In genomic region chr7:134334408-134334807, GRCh38 we compare ENCODE assay signal across 22 cellular contexts. TPM values are rescaled to one million over a fixed set of nuclear protein-coding genes. Genes with fewer than 3 reads are reported as not detected.
DNase-seq lines count a peak whose midpoint lies in the region; ATAC-seq lines count a peak whose summit lies in the region.
"Had no signal": no experiment of that assay in that cellular context is flagged by ENCODE, and none has a peak within 500 bp of the region (broad histone marks: within the 10 kb centered on the region; RNA-seq: fewer than 3 reads in every experiment).

No MANE protein-coding gene starts in this region.

- intact Hi-C loops in posterior vena cava (cut with DNase I), result no loop called here

- no peak for DNase-seq in activated T-cell treated with anti-CD3 and anti-CD28 coated beads, Interleukin-2, amount 50 U/mL, for 72 hours
- no peak for DNase-seq in activated T-cell treated with anti-CD3 and anti-CD28 coated beads, Interleukin-2, amount 50 U/mL, for 24 hours
- no peak for DNase-seq in stimulated activated naive CD8-positive, alpha-beta T cell treated with anti-CD3 and anti-CD28 coated beads, Interleukin-15, Interleukin-2, amounts not matched to agents 100 U/mL and 50 U/mL, for 24 hours
- DNase-seq in stimulated activated naive CD8-positive, alpha-beta T cell treated with anti-CD3 and anti-CD28 coated beads, Interleukin-15, amount 100 ng/mL, for 72 hours, result no peak
- DNase-seq in posterior vena cava (ENCODE audit: low spot score), result no peak
- DNase-seq: 8988T; ACHN; BE2C; C1 segment of cervical spinal cord; CD4-positive, alpha-beta memory T cell; CD4-positive, CD25-positive, alpha-beta regulatory T cell; CD8-positive, alpha-beta memory T cell; COR-L47; DMS 273 treated with DMSO at 0.1 percent for 48 hours; DMS153; DMS53; DMS79; DND-41; EL; GDM1 had no signal

- H3K4me3 Mint-ChIP-seq in activated T-cell treated with anti-CD3 and anti-CD28 coated beads, Interleukin-2, amount 50 U/mL, for 72 hours, result no peak overlapping the region
- H3K4me3 Mint-ChIP-seq in activated T-cell treated with anti-CD3 and anti-CD28 coated beads, Interleukin-2, amount 50 U/mL, for 24 hours, result no peak overlapping the region
- no peak overlapping the region for H3K4me3 Mint-ChIP-seq in stimulated activated naive CD8-positive, alpha-beta T cell treated with anti-CD3 and anti-CD28 coated beads, Interleukin-15, amount 100 ng/mL, for 72 hours
- H3K4me3 Mint-ChIP-seq: CD14-positive monocyte; CD4-positive, alpha-beta memory T cell; CD4-positive, CD25-positive, alpha-beta regulatory T cell; CD8-positive, alpha-beta memory T cell had no signal

- no peaks in the 10 kb centered on the region for H3K36me3 Mint-ChIP-seq in activated T-cell treated with anti-CD3 and anti-CD28 coated beads, Interleukin-2, amount 50 U/mL, for 72 hours (ENCODE audit: insufficient read depth in 2 of 2)
- no peaks in the 10 kb centered on the region for H3K36me3 Mint-ChIP-seq in activated T-cell treated with anti-CD3 and anti-CD28 coated beads, Interleukin-2, amount 50 U/mL, for 24 hours (ENCODE audit: low read depth)
- H3K36me3 Mint-ChIP-seq: CD14-positive monocyte; CD4-positive, alpha-beta memory T cell; CD4-positive, CD25-positive, alpha-beta regulatory T cell had no signal

- ATAC-seq in activated T-cell treated with anti-CD3 and anti-CD28 coated beads, Interleukin-2, amount 50 U/mL, for 72 hours (replicated peaks in 1 of 2), result peak; percentile 64 to 65
- ATAC-seq in stimulated activated naive CD8-positive, alpha-beta T cell treated with anti-CD3 and anti-CD28 coated beads, Interleukin-15, Interleukin-2, amounts not matched to agents 100 U/mL and 50 U/mL, for 24 hours, result peak; percentile 46
- ATAC-seq in stimulated activated naive CD8-positive, alpha-beta T cell treated with anti-CD3 and anti-CD28 coated beads, Interleukin-15, amount 100 ng/mL, for 72 hours, result no peak
- ATAC-seq: GM12878 had no signal

- peaks cover 2% of the 10 kb centered on the region for H3K4me1 Mint-ChIP-seq in activated T-cell treated with anti-CD3 and anti-CD28 coated beads, Interleukin-2, amount 50 U/mL, for 72 hours (ENCODE audit: low read depth)
- H3K4me1 Mint-ChIP-seq in activated T-cell treated with anti-CD3 and anti-CD28 coated beads, Interleukin-2, amount 50 U/mL, for 24 hours (ENCODE audit: low read depth), result no peaks in the 10 kb centered on the region
- H3K4me1 Mint-ChIP-seq in stimulated activated naive CD8-positive, alpha-beta T cell treated with anti-CD3 and anti-CD28 coated beads, Interleukin-15, amount 100 ng/mL, for 72 hours, result no peaks in the 10 kb centered on the region
- H3K4me1 Mint-ChIP-seq: CD14-positive monocyte; CD4-positive, alpha-beta memory T cell; CD4-positive, CD25-positive, alpha-beta regulatory T cell; CD8-positive, alpha-beta memory T cell had no signal

- no peak overlapping the region for H3K27ac Mint-ChIP-seq in activated T-cell treated with anti-CD3 and anti-CD28 coated beads, Interleukin-2, amount 50 U/mL, for 72 hours
- no peak overlapping the region for H3K27ac Mint-ChIP-seq in activated T-cell treated with anti-CD3 and anti-CD28 coated beads, Interleukin-2, amount 50 U/mL, for 24 hours
- H3K27ac Mint-ChIP-seq in stimulated activated naive CD8-positive, alpha-beta T cell treated with anti-CD3 and anti-CD28 coated beads, Interleukin-15, amount 100 ng/mL, for 72 hours, result no peak overlapping the region
- H3K27ac Mint-ChIP-seq: CD4-positive, alpha-beta memory T cell; CD4-positive, CD25-positive, alpha-beta regulatory T cell; CD8-positive, alpha-beta memory T cell had no signal

- H3K27me3 Mint-ChIP-seq in activated T-cell treated with anti-CD3 and anti-CD28 coated beads, Interleukin-2, amount 50 U/mL, for 72 hours (ENCODE audit: low read depth), result peaks cover 18% of the 10 kb centered on the region
- peaks cover 27% of the 10 kb centered on the region for H3K27me3 Mint-ChIP-seq in activated T-cell treated with anti-CD3 and anti-CD28 coated beads, Interleukin-2, amount 50 U/mL, for 24 hours
- H3K27me3 Mint-ChIP-seq in stimulated activated naive CD8-positive, alpha-beta T cell treated with anti-CD3 and anti-CD28 coated beads, Interleukin-15, amount 100 ng/mL, for 72 hours, result peaks cover 13% of the 10 kb centered on the region

- peaks cover 2 to 5% of the 10 kb centered on the region in 2 donors for H3K9me3 Mint-ChIP-seq in activated T-cell treated with anti-CD3 and anti-CD28 coated beads, Interleukin-2, amount 50 U/mL, for 72 hours
- no peaks in the 10 kb centered on the region for H3K9me3 Mint-ChIP-seq in activated T-cell treated with anti-CD3 and anti-CD28 coated beads, Interleukin-2, amount 50 U/mL, for 24 hours
- no peaks in the 10 kb centered on the region for H3K9me3 Mint-ChIP-seq in stimulated activated naive CD8-positive, alpha-beta T cell treated with anti-CD3 and anti-CD28 coated beads, Interleukin-15, amount 100 ng/mL, for 72 hours

RNA-seq across cellular contexts. Expression of gene SLC35B4, which starts 17.7 kb away (rescaled TPM):
- 10 to 100 TPM; 15.1 to 18.3 TPM for total RNA-seq in activated T-cell treated with anti-CD3 and anti-CD28 coated beads, Interleukin-2, amount 50 U/mL, for 72 hours
- total RNA-seq in posterior vena cava, result 10 to 100 TPM; 18.6 to 19.7 TPM
